In the genomic region with DNA sequence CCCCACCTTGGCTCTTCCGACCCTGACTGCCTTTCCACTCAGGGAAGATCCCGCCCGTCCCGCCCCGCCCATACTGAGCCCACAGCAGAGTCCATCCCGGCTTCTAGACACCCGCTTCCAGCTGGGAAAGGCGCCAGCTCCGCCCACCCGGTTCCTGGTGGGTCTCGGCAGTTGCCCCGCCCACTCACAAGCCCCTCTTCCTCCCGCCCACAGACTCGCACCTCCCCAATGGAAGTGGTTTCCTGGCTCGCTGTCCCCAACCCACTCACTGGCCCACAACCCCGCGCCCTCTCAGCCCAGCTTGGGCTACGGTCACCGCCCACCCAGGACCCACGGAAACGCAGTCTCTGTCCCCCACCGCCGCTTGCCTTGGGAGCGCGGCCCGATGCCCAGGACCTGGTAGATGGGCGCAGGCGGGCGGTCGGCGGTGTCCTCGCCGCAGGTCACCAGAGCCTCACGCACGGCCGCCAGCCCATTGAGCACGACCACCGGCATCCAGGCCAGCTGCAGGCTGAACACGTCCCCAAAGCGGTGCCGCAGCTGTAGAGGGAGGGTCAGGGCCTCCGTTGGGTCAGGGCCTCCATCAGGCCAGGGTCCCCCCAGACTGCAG, we compare ENCODE assay signal across 1 cellular context.
TF ChIP-seq lines count a peak whose summit lies in the region.

No MANE protein-coding gene starts in this region.

TF ChIP-seq in endothelial cell of umbilical vein, 7 proteins besides CTCF, POLR2A, EP300 and RAD21 (continued from another document):
- no peak for TF ChIP-seq GATA2 (IDR thresholded peaks at IDR 0.05; ENCODE audit: insufficient read depth, insufficient read length, low read depth, low read length)
